Comparison of ENCODE assay signal across 1 cellular context in genomic region chr14:37591311-37591940, GRCh38.
TF ChIP-seq lines count a peak whose summit lies in the region.

No MANE protein-coding gene starts in this region.

TF ChIP-seq in HepG2, 621 proteins besides CTCF, POLR2A, EP300 and RAD21 (continued from another document and continues in another):
- TF ChIP-seq UBTF (CRISPR knock-in tag; IDR thresholded peaks at IDR 0.05) (no peak), CREB1 (IDR thresholded peaks at IDR 0.05) (no peak), CREB1 (CRISPR knock-in tag; IDR thresholded peaks at IDR 0.05) (no peak), HES4 (CRISPR knock-in tag; IDR thresholded peaks at IDR 0.05; ENCODE audit: borderline replicate concordance) (no peak; the same call in 1 of the 2 replicates), CC2D1A (CRISPR knock-in tag; IDR thresholded peaks at IDR 0.05) (no peak), HNRNPL (IDR thresholded peaks at IDR 0.05; ENCODE audit: low read depth, low read length) (peak; percentile 56; the same call in 1 of the 2 replicates), ZNF484 (CRISPR knock-in tag; IDR thresholded peaks at IDR 0.05; ENCODE audit: borderline replicate concordance, low read depth) (no peak), HIVEP1 (CRISPR knock-in tag; IDR thresholded peaks at IDR 0.05) (no peak), BHLHE40 (IDR thresholded peaks at IDR 0.05; ENCODE audit: low read length) (no peak), FOXO1 (CRISPR knock-in tag; IDR thresholded peaks at IDR 0.05) (no peak), PPARG (CRISPR knock-in tag; conservative IDR thresholded peaks at IDR 0.05) (no peak), FOXJ3 (CRISPR knock-in tag; IDR thresholded peaks at IDR 0.05; ENCODE audit: borderline replicate concordance) (no peak), ZNF784 (CRISPR knock-in tag; IDR thresholded peaks at IDR 0.05; ENCODE audit: borderline replicate concordance) (0 out of 2 replicates have a peak, but pooled peaks have one; percentile 42), NBN (conservative IDR thresholded peaks at IDR 0.05) (no peak), ZNF839 (CRISPR knock-in tag; IDR thresholded peaks at IDR 0.05; ENCODE audit: borderline replicate concordance) (no peak), ZNF576 (CRISPR knock-in tag; IDR thresholded peaks at IDR 0.05) (no peak), TBL1XR1 (IDR thresholded peaks at IDR 0.05; ENCODE audit: borderline replicate concordance, low read length, partially characterized antibody) (no peak), SSRP1 (CRISPR knock-in tag; IDR thresholded peaks at IDR 0.05) (no peak), PCBP2 (optimal IDR thresholded peaks at IDR 0.05; ENCODE audit: low read depth, low read length, poor library complexity, severe bottlenecking) (no peak), ZFYVE20 (CRISPR knock-in tag; IDR thresholded peaks at IDR 0.05; ENCODE audit: borderline replicate concordance, low read depth) (no peak), BCL6 (CRISPR knock-in tag; IDR thresholded peaks at IDR 0.05) (no peak), ZNF772 (CRISPR knock-in tag; IDR thresholded peaks at IDR 0.05) (no peak), TBX2 (CRISPR knock-in tag; IDR thresholded peaks at IDR 0.05; ENCODE audit: borderline replicate concordance) (no peak), HNF1A (IDR thresholded peaks at IDR 0.05; ENCODE audit: low read depth) (no peak), HNF1A (CRISPR knock-in tag; IDR thresholded peaks at IDR 0.05; ENCODE audit: borderline replicate concordance) (peak; percentile 35; the same call in 1 of the 2 replicates), XBP1 (CRISPR knock-in tag; IDR thresholded peaks at IDR 0.05) (no peak), ZBTB10 (CRISPR knock-in tag; IDR thresholded peaks at IDR 0.05; ENCODE audit: borderline replicate concordance) (no peak), REST (IDR thresholded peaks at IDR 0.05; ENCODE audit: borderline replicate concordance in 1 of 2, low read depth in 1 of 2, low read length in 2 of 2) (no peak), ZNF558 (CRISPR knock-in tag; IDR thresholded peaks at IDR 0.05; ENCODE audit: borderline replicate concordance) (no peak), ZBTB14 (CRISPR knock-in tag; IDR thresholded peaks at IDR 0.05) (no peak), ZBTB8A (CRISPR knock-in tag; IDR thresholded peaks at IDR 0.05; ENCODE audit: borderline replicate concordance, low read depth) (no peak), REPIN1 (CRISPR knock-in tag; IDR thresholded peaks at IDR 0.05; ENCODE audit: borderline replicate concordance, low read depth) (no peak), ZNF761 (CRISPR knock-in tag; conservative IDR thresholded peaks at IDR 0.05) (no peak), ZBTB26 (CRISPR knock-in tag; IDR thresholded peaks at IDR 0.05; ENCODE audit: borderline replicate concordance) (no peak), ZNF644 (CRISPR knock-in tag; IDR thresholded peaks at IDR 0.05; ENCODE audit: low read depth) (no peak), ZSCAN20 (CRISPR knock-in tag; IDR thresholded peaks at IDR 0.05; ENCODE audit: borderline replicate concordance) (no peak), CHD2 (IDR thresholded peaks at IDR 0.05; ENCODE audit: low read depth, low read length) (no peak), NFRKB (IDR thresholded peaks at IDR 0.05) (no peak), IRF1 (CRISPR knock-in tag; IDR thresholded peaks at IDR 0.05; ENCODE audit: low read depth) (no peak), PAF1 (CRISPR knock-in tag; IDR thresholded peaks at IDR 0.05) (no peak; the same call in none of the 2 replicates), HMGXB4 (CRISPR knock-in tag; IDR thresholded peaks at IDR 0.05; ENCODE audit: borderline replicate concordance in 1 of 2, low read depth in 1 of 2) (peak in 1 of 2 experiments; percentile 21; a peak in 1 of 4 replicates)
